Comparison of ENCODE assay signal across 21 cellular contexts in genomic region chr3:4356225-4356540, GRCh38.
"Had no signal": no experiment of that assay in that cellular context is flagged by ENCODE, and none has a peak within 500 bp of the region (broad histone marks: within the 10 kb centered on the region; RNA-seq: fewer than 3 reads in every experiment).

No MANE protein-coding gene starts in this region.

- H3K36me3 ChIP-seq: lower lobe of right lung, pancreas, prostate gland, uterus had no signal

- H3K4me1 ChIP-seq: prostate gland, uterus had no signal

- DNase-seq: activated CD4-positive, alpha-beta memory T cell treated with anti-CD3 and anti-CD28 coated beads for 36 hours; activated CD4-positive, alpha-beta T cell treated with anti-CD3 and anti-CD28 coated beads, Interleukin-2, amount 10 ng/mL, durations not matched to agents 24 days and 14 days; activated CD4-positive, CD25-positive, alpha-beta regulatory T cell treated with anti-CD3 and anti-CD28 coated beads, Interleukin-2, amount 50 U/mL, for 72 hours; activated CD8-positive, alpha-beta memory T cell treated with anti-CD3 and anti-CD28 coated beads, Interleukin-2, amount 50 U/mL, for 4 hours; activated effector memory CD4-positive, alpha-beta T cell treated with anti-CD3 and anti-CD28 coated beads, Interleukin-2, amount 50 U/mL, for 16 hours; activated naive CD4-positive, alpha-beta T cell treated with anti-CD3 and anti-CD28 coated beads, Interleukin-2, amount 10 ng/mL, durations not matched to agents 7 days and 5 days; activated T-cell treated with anti-CD3 and anti-CD28 coated beads, Interleukin-2, amount 50 U/mL, for 1 hour; effector CD4-positive, alpha-beta T cell; esophagus squamous epithelium; lower lobe of right lung; mesendoderm; retina; stimulated activated CD4-positive, alpha-beta T cell treated with anti-CD3 and anti-CD28 coated beads, Interleukin-15, amount 100 ng/mL, for 24 hours; stimulated activated naive CD4-positive, alpha-beta T cell; T-helper 17 cell; T1000 had no signal

- H3K27ac ChIP-seq: esophagus squamous epithelium, lower lobe of right lung, prostate gland had no signal

- H3K27me3 ChIP-seq: esophagus squamous epithelium, heart right ventricle, pancreas, uterus had no signal

- H3K4me3 ChIP-seq: esophagus squamous epithelium, heart right ventricle, lower lobe of right lung, mucosa of descending colon, pancreas, prostate gland, uterus had no signal

- H3K9me3 ChIP-seq: esophagus squamous epithelium, heart right ventricle, lower lobe of right lung, mucosa of descending colon, pancreas, prostate gland, uterus had no signal
